Comparison of ENCODE assay signal across 26 cellular contexts in the genomic region with DNA sequence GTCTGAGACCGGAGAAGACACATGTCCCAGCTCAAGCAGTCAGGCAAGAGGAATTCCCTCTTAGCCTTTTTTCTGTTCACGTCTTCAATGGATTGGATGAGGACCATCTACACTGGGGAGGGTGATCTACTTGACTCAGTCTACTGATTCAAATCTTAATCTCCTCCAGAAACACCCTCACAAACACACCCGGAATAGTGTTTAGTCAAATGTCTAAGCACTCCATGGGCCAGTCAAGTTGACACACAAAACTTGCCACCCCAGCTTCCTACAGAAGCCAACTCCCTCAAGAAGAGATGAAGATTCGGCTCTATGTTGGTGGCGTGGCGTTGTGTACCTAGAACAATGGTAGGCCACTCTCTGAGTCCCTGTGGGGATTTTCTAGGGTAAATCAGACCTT. TPM values are rescaled to one million over a fixed set of nuclear protein-coding genes. Genes with fewer than 3 reads are reported as not detected.
"Had no signal": no experiment of that assay in that cellular context is flagged by ENCODE, and none has a peak within 500 bp of the region (broad histone marks: within the 10 kb centered on the region; RNA-seq: fewer than 3 reads in every experiment).

No MANE protein-coding gene starts in this region.

- ATAC-seq: activated CD4-positive, alpha-beta T cell treated with anti-CD3 and anti-CD28 coated beads for 36 hours; activated CD8-positive, alpha-beta T cell treated with anti-CD3 and anti-CD28 coated beads, Interleukin-2, amount 10 ng/mL, durations not matched to agents 7 days and 5 days; activated naive CD4-positive, alpha-beta T cell treated with anti-CD3 and anti-CD28 coated beads, Interleukin-2, amount 50 U/mL, for 72 hours; activated T-cell treated with anti-CD3 and anti-CD28 coated beads, Interleukin-2, amount 50 U/mL, for 72 hours; gastroesophageal sphincter; heart right ventricle had no signal

- H3K27me3 Mint-ChIP-seq: activated CD4-positive, alpha-beta T cell treated with anti-CD3 and anti-CD28 coated beads for 36 hours; activated T-cell treated with anti-CD3 and anti-CD28 coated beads, Interleukin-2, amount 50 U/mL, for 24 hours had no signal

- DNase-seq: activated CD4-positive, alpha-beta memory T cell treated with anti-CD3 and anti-CD28 coated beads for 36 hours; activated CD4-positive, alpha-beta T cell treated with anti-CD3 and anti-CD28 coated beads for 36 hours; activated CD4-positive, alpha-beta T cell treated with anti-CD3 and anti-CD28 coated beads, Interleukin-2, amount 10 ng/mL, durations not matched to agents 24 days and 14 days; activated CD4-positive, CD25-positive, alpha-beta regulatory T cell; activated CD4-positive, CD25-positive, alpha-beta regulatory T cell treated with anti-CD3 and anti-CD28 coated beads, Interleukin-2, amount 50 U/mL, for 72 hours; activated CD8-positive, alpha-beta T cell treated with anti-CD3 and anti-CD28 coated beads, Interleukin-2, amount 10 ng/mL, durations not matched to agents 7 days and 5 days; activated gamma-delta T cell; activated naive CD4-positive, alpha-beta T cell; activated naive CD4-positive, alpha-beta T cell treated with anti-CD3 and anti-CD28 coated beads, Interleukin-2, amount 10 ng/mL, durations not matched to agents 7 days and 5 days; activated naive CD8-positive, alpha-beta T cell treated with anti-CD3 and anti-CD28 coated beads, Interleukin-2, amount 10 ng/mL, durations not matched to agents 7 days and 5 days; activated T-cell treated with anti-CD3 and anti-CD28 coated beads for 4 hours; activated T-cell treated with anti-CD3 and anti-CD28 coated beads, Interleukin-2, amount 50 U/mL, for 24 hours; activated T-cell treated with anti-CD3 and anti-CD28 coated beads, Interleukin-2, amount 50 U/mL, for 72 hours; central memory CD4-positive, alpha-beta T cell; cerebellar nuclear complex; colonic mucosa; effector memory CD4-positive, alpha-beta T cell; erythroblast; esophagus squamous epithelium; foreskin melanocyte; heart right ventricle; T-helper 2 cell had no signal

- H3K4me3 Mint-ChIP-seq: activated CD4-positive, alpha-beta memory T cell treated with anti-CD3 and anti-CD28 coated beads for 36 hours; activated CD4-positive, alpha-beta T cell treated with anti-CD3 and anti-CD28 coated beads for 36 hours; activated CD4-positive, alpha-beta T cell treated with anti-CD3 and anti-CD28 coated beads, Interleukin-2, amount 10 ng/mL, durations not matched to agents 24 days and 14 days; activated CD8-positive, alpha-beta T cell treated with anti-CD3 and anti-CD28 coated beads, Interleukin-2, amount 10 ng/mL, durations not matched to agents 7 days and 5 days; activated naive CD4-positive, alpha-beta T cell treated with anti-CD3 and anti-CD28 coated beads, Interleukin-2, amount 10 ng/mL, durations not matched to agents 7 days and 5 days; activated naive CD8-positive, alpha-beta T cell treated with anti-CD3 and anti-CD28 coated beads, Interleukin-2, amount 10 ng/mL, durations not matched to agents 7 days and 5 days; activated T-cell treated with anti-CD3 and anti-CD28 coated beads, Interleukin-2, amount 50 U/mL, for 24 hours; activated T-cell treated with anti-CD3 and anti-CD28 coated beads, Interleukin-2, amount 50 U/mL, for 72 hours; brain had no signal

- H3K4me1 Mint-ChIP-seq: activated CD4-positive, alpha-beta T cell treated with anti-CD3 and anti-CD28 coated beads for 36 hours; activated CD4-positive, alpha-beta T cell treated with anti-CD3 and anti-CD28 coated beads, Interleukin-2, amount 10 ng/mL, durations not matched to agents 24 days and 14 days; activated naive CD4-positive, alpha-beta T cell treated with anti-CD3 and anti-CD28 coated beads, Interleukin-2, amount 10 ng/mL, durations not matched to agents 7 days and 5 days; activated naive CD8-positive, alpha-beta T cell treated with anti-CD3 and anti-CD28 coated beads, Interleukin-2, amount 10 ng/mL, durations not matched to agents 7 days and 5 days; brain had no signal

- H3K27ac Mint-ChIP-seq: activated CD4-positive, alpha-beta memory T cell treated with anti-CD3 and anti-CD28 coated beads for 36 hours; activated CD4-positive, alpha-beta T cell treated with anti-CD3 and anti-CD28 coated beads for 36 hours; activated CD4-positive, alpha-beta T cell treated with anti-CD3 and anti-CD28 coated beads, Interleukin-2, amount 10 ng/mL, durations not matched to agents 24 days and 14 days; activated CD8-positive, alpha-beta T cell treated with anti-CD3 and anti-CD28 coated beads, Interleukin-2, amount 10 ng/mL, durations not matched to agents 7 days and 5 days; activated naive CD4-positive, alpha-beta T cell treated with anti-CD3 and anti-CD28 coated beads, Interleukin-2, amount 10 ng/mL, durations not matched to agents 7 days and 5 days; activated naive CD4-positive, alpha-beta T cell treated with anti-CD3 and anti-CD28 coated beads, Interleukin-2, amount 50 U/mL, for 72 hours; activated naive CD8-positive, alpha-beta T cell treated with anti-CD3 and anti-CD28 coated beads, Interleukin-2, amount 10 ng/mL, durations not matched to agents 7 days and 5 days; activated T-cell treated with anti-CD3 and anti-CD28 coated beads, Interleukin-2, amount 50 U/mL, for 24 hours; activated T-cell treated with anti-CD3 and anti-CD28 coated beads, Interleukin-2, amount 50 U/mL, for 72 hours; brain had no signal

- H3K36me3 Mint-ChIP-seq: activated CD4-positive, alpha-beta memory T cell treated with anti-CD3 and anti-CD28 coated beads for 36 hours; activated naive CD4-positive, alpha-beta T cell treated with anti-CD3 and anti-CD28 coated beads, Interleukin-2, amount 10 ng/mL, durations not matched to agents 7 days and 5 days; activated naive CD8-positive, alpha-beta T cell treated with anti-CD3 and anti-CD28 coated beads, Interleukin-2, amount 10 ng/mL, durations not matched to agents 7 days and 5 days; brain had no signal

RNA-seq across cellular contexts. Expression of gene NKD1, which starts 22.5 kb away (rescaled TPM):
- total RNA-seq: fibroblast of villous mesenchyme had no signal
